Comparison of ENCODE assay signal across 20 cellular contexts in the genomic region with DNA sequence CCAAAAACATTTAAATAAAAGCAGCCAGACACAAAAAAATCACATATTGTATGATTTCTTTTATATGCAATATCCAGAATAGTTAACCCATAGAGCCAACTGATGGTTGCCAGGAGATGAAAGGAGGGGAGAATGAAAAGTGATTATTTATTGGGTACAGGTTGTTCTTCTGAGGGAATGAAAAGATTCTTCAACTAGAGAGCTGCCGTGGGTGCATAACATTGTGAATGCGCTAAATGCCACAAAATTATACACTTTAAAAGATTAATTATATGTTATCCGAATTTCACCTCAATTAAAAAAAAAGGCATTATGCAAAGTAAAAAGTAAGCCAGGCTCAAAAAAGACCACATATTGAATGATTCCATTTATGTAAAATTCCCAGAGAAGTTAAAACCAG. TPM values are rescaled to one million over a fixed set of nuclear protein-coding genes. Genes with fewer than 3 reads are reported as not detected.
DNase-seq lines count a peak whose midpoint lies in the region; ATAC-seq and TF ChIP-seq lines count a peak whose summit lies in the region.
"Had no signal": no experiment of that assay in that cellular context is flagged by ENCODE, and none has a peak within 500 bp of the region (broad histone marks: within the 10 kb centered on the region; RNA-seq: fewer than 3 reads in every experiment).

No MANE protein-coding gene starts in this region.

- DNase-seq in T-helper 1 cell = no peak
- DNase-seq in HL-60 (ENCODE audit: low read depth in 1 of 2, low spot score in 1 of 2) = no peak
- no peak for DNase-seq in activated T-helper 2 cell treated with anti-CD3 and anti-CD28 coated beads, Interferon-gamma antibody, Interleukin-2, Interleukin-4, amounts not matched to agents 10 μg/mL and 5 μg/mL and 100 μg/mL, durations not matched to agents 14 hours and 24 hours and 36 hours (ENCODE audit: low spot score)
- DNase-seq in natural killer cell treated with Interleukin-12 subunit alpha and Interleukin-12 subunit beta and Interleukin-15 and Interleukin-18, amount 100 ng/mL, for 72 hours (ENCODE audit: low spot score) = no peak
- DNase-seq in WERI-Rb-1 = no peak
- DNase-seq in suprapubic skin (ENCODE audit: low spot score in 2 of 2) = no peak
- DNase-seq: activated CD8-positive, alpha-beta memory T cell treated with anti-CD3 and anti-CD28 coated beads for 24 hours; activated effector memory CD4-positive, alpha-beta T cell treated with anti-CD3 and anti-CD28 coated beads, Interleukin-2, amount 50 U/mL, for 16 hours; BE2C; DMS153; head of caudate nucleus; left lung; NCI-H1417; NCI-H2171; NCI-H526; right cardiac atrium; transverse colon had no signal

- H3K4me1 Mint-ChIP-seq in T-helper 1 cell treated with Interleukin-12 subunit alpha and Interleukin-12 subunit beta and Interleukin-4 antibody, amounts not matched to agents 30 μg/mL and 1 μg/mL, for 36 hours (ENCODE audit: low read depth) = peaks cover 22% of the 10 kb centered on the region
- peaks cover 22% of the 10 kb centered on the region for H3K4me1 Mint-ChIP-seq in activated T-helper 2 cell treated with anti-CD3 and anti-CD28 coated beads, Interferon-gamma antibody, Interleukin-2, Interleukin-4, amounts not matched to agents 10 μg/mL and 5 μg/mL and 100 μg/mL, durations not matched to agents 14 hours and 24 hours and 36 hours (ENCODE audit: low read depth)
- peaks cover 19 to 28% of the 10 kb centered on the region in 2 donors for H3K4me1 Mint-ChIP-seq in natural killer cell treated with Interleukin-12 subunit alpha and Interleukin-12 subunit beta and Interleukin-15 and Interleukin-18, amount 100 ng/mL, for 72 hours (ENCODE audit: low read depth in 2 of 2)
- H3K4me1 Mint-ChIP-seq: GM23338 had no signal

- no peaks in the 10 kb centered on the region for H3K27me3 ChIP-seq in HL-60 (ENCODE audit: insufficient read depth, poor library complexity, severe bottlenecking)
- H3K27me3 ChIP-seq in WERI-Rb-1 (ENCODE audit: insufficient read depth, low read depth, severe bottlenecking) = no peaks in the 10 kb centered on the region
- no peaks in the 10 kb centered on the region for H3K27me3 ChIP-seq in suprapubic skin
- H3K27me3 ChIP-seq: BE2C, left lung, transverse colon had no signal

- peak overlapping the region; percentile 58 for H3K27ac Mint-ChIP-seq in T-helper 1 cell treated with Interleukin-12 subunit alpha and Interleukin-12 subunit beta and Interleukin-4 antibody, amounts not matched to agents 30 μg/mL and 1 μg/mL, for 36 hours
- peak overlapping the region; percentile 38 for H3K27ac Mint-ChIP-seq in activated T-helper 2 cell treated with anti-CD3 and anti-CD28 coated beads, Interferon-gamma antibody, Interleukin-2, Interleukin-4, amounts not matched to agents 10 μg/mL and 5 μg/mL and 100 μg/mL, durations not matched to agents 14 hours and 24 hours and 36 hours
- H3K27ac Mint-ChIP-seq in natural killer cell treated with Interleukin-12 subunit alpha and Interleukin-12 subunit beta and Interleukin-15 and Interleukin-18, amount 100 ng/mL, for 72 hours = peak overlapping the region; percentile 73 to 80
- H3K27ac Mint-ChIP-seq: GM23338 had no signal

- H3K27ac ChIP-seq in HL-60 (replicated peaks) (peak overlapping the region; percentile 82), WERI-Rb-1 (no peak overlapping the region), suprapubic skin (no peak overlapping the region)
- H3K27ac ChIP-seq: transverse colon had no signal

- H3K27me3 Mint-ChIP-seq in T-helper 1 cell treated with Interleukin-12 subunit alpha and Interleukin-12 subunit beta and Interleukin-4 antibody, amounts not matched to agents 30 μg/mL and 1 μg/mL, for 36 hours (ENCODE audit: low read depth) = no peaks in the 10 kb centered on the region
- no peaks in the 10 kb centered on the region for H3K27me3 Mint-ChIP-seq in activated T-helper 2 cell treated with anti-CD3 and anti-CD28 coated beads, Interferon-gamma antibody, Interleukin-2, Interleukin-4, amounts not matched to agents 10 μg/mL and 5 μg/mL and 100 μg/mL, durations not matched to agents 14 hours and 24 hours and 36 hours (ENCODE audit: low read depth)
- no peaks in the 10 kb centered on the region for H3K27me3 Mint-ChIP-seq in natural killer cell treated with Interleukin-12 subunit alpha and Interleukin-12 subunit beta and Interleukin-15 and Interleukin-18, amount 100 ng/mL, for 72 hours

- no peak overlapping the region for H3K4me3 Mint-ChIP-seq in T-helper 1 cell treated with Interleukin-12 subunit alpha and Interleukin-12 subunit beta and Interleukin-4 antibody, amounts not matched to agents 30 μg/mL and 1 μg/mL, for 36 hours
- H3K4me3 Mint-ChIP-seq in activated T-helper 2 cell treated with anti-CD3 and anti-CD28 coated beads, Interferon-gamma antibody, Interleukin-2, Interleukin-4, amounts not matched to agents 10 μg/mL and 5 μg/mL and 100 μg/mL, durations not matched to agents 14 hours and 24 hours and 36 hours (ENCODE audit: low read depth) = no peak overlapping the region
- H3K4me3 Mint-ChIP-seq in natural killer cell treated with Interleukin-12 subunit alpha and Interleukin-12 subunit beta and Interleukin-15 and Interleukin-18, amount 100 ng/mL, for 72 hours = peak overlapping the region; percentile 31
- H3K4me3 Mint-ChIP-seq: GM23338 had no signal

- H3K9me3 ChIP-seq in WERI-Rb-1 (ENCODE audit: severe bottlenecking) = no peaks in the 10 kb centered on the region
- H3K9me3 ChIP-seq in suprapubic skin = no peaks in the 10 kb centered on the region
- H3K9me3 ChIP-seq: BE2C, left lung, transverse colon had no signal

- ATAC-seq in natural killer cell treated with Interleukin-12 subunit alpha and Interleukin-12 subunit beta and Interleukin-15 and Interleukin-18, amount 100 ng/mL, for 72 hours = no peak
- ATAC-seq in HG02981 (IDR thresholded peaks at IDR 0.05; ENCODE audit: unreplicated experiment) = no peak
- ATAC-seq: GM23338, left lung, right cardiac atrium had no signal

- WGBS in suprapubic skin = 82% methylated on average over 3 of the region's 3 CpGs

- no peaks in the 10 kb centered on the region for H3K36me3 ChIP-seq in WERI-Rb-1
- no peaks in the 10 kb centered on the region for H3K36me3 ChIP-seq in suprapubic skin
- H3K36me3 ChIP-seq: BE2C, left lung, transverse colon had no signal

- peaks cover 5% of the 10 kb centered on the region for H3K36me3 Mint-ChIP-seq in T-helper 1 cell treated with Interleukin-12 subunit alpha and Interleukin-12 subunit beta and Interleukin-4 antibody, amounts not matched to agents 30 μg/mL and 1 μg/mL, for 36 hours (ENCODE audit: low read depth)
- peaks cover 13% of the 10 kb centered on the region for H3K36me3 Mint-ChIP-seq in activated T-helper 2 cell treated with anti-CD3 and anti-CD28 coated beads, Interferon-gamma antibody, Interleukin-2, Interleukin-4, amounts not matched to agents 10 μg/mL and 5 μg/mL and 100 μg/mL, durations not matched to agents 14 hours and 24 hours and 36 hours (ENCODE audit: low read depth)
- peaks cover 6% of the 10 kb centered on the region for H3K36me3 Mint-ChIP-seq in natural killer cell treated with Interleukin-12 subunit alpha and Interleukin-12 subunit beta and Interleukin-15 and Interleukin-18, amount 100 ng/mL, for 72 hours

- peaks cover 9% of the 10 kb centered on the region for H3K9me3 Mint-ChIP-seq in T-helper 1 cell treated with Interleukin-12 subunit alpha and Interleukin-12 subunit beta and Interleukin-4 antibody, amounts not matched to agents 30 μg/mL and 1 μg/mL, for 36 hours
- peaks cover 13% of the 10 kb centered on the region for H3K9me3 Mint-ChIP-seq in activated T-helper 2 cell treated with anti-CD3 and anti-CD28 coated beads, Interferon-gamma antibody, Interleukin-2, Interleukin-4, amounts not matched to agents 10 μg/mL and 5 μg/mL and 100 μg/mL, durations not matched to agents 14 hours and 24 hours and 36 hours
- H3K9me3 Mint-ChIP-seq in natural killer cell treated with Interleukin-12 subunit alpha and Interleukin-12 subunit beta and Interleukin-15 and Interleukin-18, amount 100 ng/mL, for 72 hours = no peaks in the 10 kb centered on the region
- H3K9me3 Mint-ChIP-seq: GM23338 had no signal

- intact Hi-C loops in activated T-helper 2 cell treated with anti-CD3 and anti-CD28 coated beads, Interferon-gamma antibody, Interleukin-2, Interleukin-4, amounts not matched to agents 10 μg/mL and 5 μg/mL and 100 μg/mL, durations not matched to agents 14 hours and 24 hours and 36 hours (cut with micrococcal nuclease) = no loop called here

- TF ChIP-seq EP300 in suprapubic skin (IDR thresholded peaks at IDR 0.05) = no peak

- TF ChIP-seq POLR2A in suprapubic skin (IDR thresholded peaks at IDR 0.05) = no peak

- H3K4me3 ChIP-seq in HL-60 (replicated peaks; ENCODE audit: insufficient read depth, low read length) (no peak overlapping the region), WERI-Rb-1 (ENCODE audit: low read depth, low read length) (no peak overlapping the region), suprapubic skin (no peak overlapping the region)
- H3K4me3 ChIP-seq: GM23338, left lung, transverse colon had no signal

- H3K4me1 ChIP-seq in suprapubic skin = peaks cover 4% of the 10 kb centered on the region
- H3K4me1 ChIP-seq: BE2C had no signal

- no peak for TF ChIP-seq CTCF in HL-60 (IDR thresholded peaks at IDR 0.05; ENCODE audit: insufficient read depth, low read length)
- no peak for TF ChIP-seq CTCF in WERI-Rb-1 (IDR thresholded peaks at IDR 0.05; ENCODE audit: low read depth, low read length)
- TF ChIP-seq CTCF in suprapubic skin (IDR thresholded peaks at IDR 0.05) = no peak

RNA-seq across cellular contexts. Expression of gene PRKAR2A, which starts 36.1 kb away (rescaled TPM):
- total RNA-seq in activated T-helper 2 cell treated with anti-CD3 and anti-CD28 coated beads, Interferon-gamma antibody, Interleukin-2, Interleukin-4, amounts not matched to agents 10 μg/mL and 5 μg/mL and 100 μg/mL, durations not matched to agents 14 hours and 24 hours and 36 hours = 30.7 and 32.4 TPM in 2 replicates
- 10 to 100 TPM; 46.0 to 46.4 TPM for total RNA-seq in natural killer cell treated with Interleukin-12 subunit alpha and Interleukin-12 subunit beta and Interleukin-15 and Interleukin-18, amount 100 ng/mL, for 72 hours
- total RNA-seq in suprapubic skin = 10 to 100 TPM; 24.9 to 34.5 (median 29.5) TPM
